Comparison of ENCODE assay signal across 28 cellular contexts in genomic region chr4:154441982-154442381, GRCh38. TPM values are rescaled to one million over a fixed set of nuclear protein-coding genes. Genes with fewer than 3 reads are reported as not detected.
"Had no signal": no experiment of that assay in that cellular context is flagged by ENCODE, and none has a peak within 500 bp of the region (broad histone marks: within the 10 kb centered on the region; RNA-seq: fewer than 3 reads in every experiment).

No MANE protein-coding gene starts in this region.

- H3K27ac ChIP-seq: stomach, suprapubic skin, testis, thoracic aorta, thyroid gland, tibial artery, tibial nerve, transverse colon, upper lobe of left lung, upper lobe of right lung, uterus, vagina had no signal

- ATAC-seq: stimulated activated effector memory CD8-positive, alpha-beta T cell treated with anti-CD3 and anti-CD28 coated beads, Interleukin-12 subunit alpha, Interleukin-12 subunit beta, amount 100 ng/mL, for 72 hours; stimulated activated memory B cell treated with anti-CD40 and anti-IgM and Interleukin-4, amounts not matched to agents 10 μg/mL and 1 μg/mL and 100 μg/mL, for 72 hours; stimulated activated naive B cell treated with anti-CD40 and anti-IgM and Interleukin-4, amounts not matched to agents 10 μg/mL and 1 μg/mL and 100 μg/mL, for 72 hours; stimulated activated naive CD8-positive, alpha-beta T cell treated with anti-CD3 and anti-CD28 coated beads, Interleukin-15, amount 100 ng/mL, for 72 hours; stimulated activated naive CD8-positive, alpha-beta T cell treated with anti-CD3 and anti-CD28 coated beads, Interleukin-15, Interleukin-2, amounts not matched to agents 100 U/mL and 50 U/mL, for 24 hours; upper lobe of right lung had no signal

- H3K4me1 ChIP-seq: stomach, suprapubic skin, testis, thyroid gland, tibial artery, tibial nerve, transverse colon, upper lobe of left lung, upper lobe of right lung, uterus, vagina had no signal

- H3K4me3 ChIP-seq: stomach, suprapubic skin, testis, thoracic aorta, thyroid gland, tibial artery, tibial nerve, transverse colon, upper lobe of left lung, upper lobe of right lung, uterus, vagina had no signal

- DNase-seq: stimulated activated CD4-positive, alpha-beta T cell treated with anti-CD3 and anti-CD28 coated beads, Interleukin-2, amount 100 ng/mL, for 48 hours; stimulated activated CD4-positive, alpha-beta T cell treated with anti-CD3 and anti-CD28 coated beads, Interleukin-4, amount 100 ng/mL, for 1 hour; stimulated activated CD4-positive, alpha-beta T cell treated with anti-CD3 and anti-CD28 coated beads, Interleukin-4, amount 100 ng/mL, for 24 hours; stimulated activated CD4-positive, alpha-beta T cell treated with anti-CD3 and anti-CD28 coated beads, Interleukin-4, amount 100 ng/mL, for 4 hours; stimulated activated CD8-positive, alpha-beta memory T cell treated with anti-CD3 and anti-CD28 coated beads, Interleukin-4, amount 100 ng/mL, for 48 hours; stimulated activated naive B cell treated with anti-CD40 and anti-IgM and Interleukin-4, amounts not matched to agents 10 μg/mL and 1 μg/mL and 100 μg/mL, for 72 hours; stimulated activated naive CD4-positive, alpha-beta T cell; stimulated activated naive CD4-positive, alpha-beta T cell treated with Interleukin-2 at 50 U/mL for 16 hours; stimulated activated naive CD8-positive, alpha-beta T cell treated with anti-CD3 and anti-CD28 coated beads, Interleukin-15, amount 100 ng/mL, for 72 hours; stimulated activated naive CD8-positive, alpha-beta T cell treated with anti-CD3 and anti-CD28 coated beads, Interleukin-15, Interleukin-2, amounts not matched to agents 100 U/mL and 50 U/mL, for 24 hours; stomach; substantia nigra; testis; thyroid gland; tibial artery; transverse colon; trophoblast cell; upper lobe of left lung; upper lobe of right lung; uterus had no signal

- FAIRE-seq: urothelium cell line had no signal

- H3K9me3 ChIP-seq: stomach, suprapubic skin, testis, thoracic aorta, thyroid gland, tibial artery, tibial nerve, transverse colon, upper lobe of left lung, upper lobe of right lung, uterus, vagina had no signal

- H3K36me3 ChIP-seq: stomach, suprapubic skin, thoracic aorta, thyroid gland, tibial artery, tibial nerve, transverse colon, upper lobe of left lung, upper lobe of right lung, uterus, vagina had no signal

- H3K27me3 ChIP-seq: stomach, suprapubic skin, testis, thyroid gland, tibial artery, tibial nerve, transverse colon, upper lobe of left lung, uterus, vagina had no signal

RNA-seq across cellular contexts. Expression of gene DCHS2, which starts 49.6 kb away (rescaled TPM):
- total RNA-seq: subcutaneous adipose tissue had no signal
